In genomic region chr4:138961687-138962086, GRCh38 we compare ENCODE assay signal across 24 cellular contexts. TPM values are rescaled to one million over a fixed set of nuclear protein-coding genes. Genes with fewer than 3 reads are reported as not detected.
DNase-seq lines count a peak whose midpoint lies in the region; ATAC-seq and TF ChIP-seq lines count a peak whose summit lies in the region.
"Had no signal": no experiment of that assay in that cellular context is flagged by ENCODE, and none has a peak within 500 bp of the region (broad histone marks: within the 10 kb centered on the region; RNA-seq: fewer than 3 reads in every experiment).

No MANE protein-coding gene starts in this region.

- DNase-seq in left ventricle myocardium inferior (no peak), right cardiac atrium (no peak), fibroblast of mammary gland (ENCODE audit: low read depth) (peak; percentile 48), nephron progenitor cell (no peak), mucosa of gallbladder (ENCODE audit: low spot score) (no peak), NCI-H1105 (lab: John Stamatoyannopoulos, UW) (no peak)
- no peak for DNase-seq in activated CD4-positive, CD25-positive, alpha-beta regulatory T cell (lab: John Stamatoyannopoulos, UW)
- DNase-seq: Calu3; CD8-positive, alpha-beta memory T cell; DMS79 treated with DMSO at 0.1 percent for 48 hours; GF-D8; KBM-7; NCI-H1417 treated with DMSO at 0.1 percent for 48 hours; NCI-H1694 treated with DMSO at 0.1 percent for 48 hours; NCI-H2081; NCI-H2227 treated with DMSO at 0.1 percent for 48 hours; NCI-H526 treated with DMSO at 0.1 percent for 48 hours; SHP77 had no signal

- H3K36me3 ChIP-seq in left ventricle myocardium inferior = no peaks in the 10 kb centered on the region

- no peaks in the 10 kb centered on the region for H3K4me1 ChIP-seq in left ventricle myocardium inferior
- peaks cover 1% of the 10 kb centered on the region for H3K4me1 ChIP-seq in right cardiac atrium (ENCODE audit: control insufficient read depth, insufficient read depth, low read length)

- intact Hi-C loops in left ventricle myocardium inferior (cut with micrococcal nuclease) (no loop called here), right cardiac atrium (cut with DNase I) (no loop called here)

- H3K4me3 Mint-ChIP-seq in nephron progenitor cell = no peak overlapping the region
- H3K4me3 Mint-ChIP-seq: B cell; CD8-positive, alpha-beta memory T cell had no signal

- ATAC-seq in right cardiac atrium = no peak
- ATAC-seq in GM21576 (IDR thresholded peaks at IDR 0.05; ENCODE audit: unreplicated experiment) = no peak
- ATAC-seq: Panc1 had no signal

- WGBS in right cardiac atrium = 72% methylated on average over 2 of the region's 2 CpGs

- no peaks in the 10 kb centered on the region for H3K36me3 Mint-ChIP-seq in nephron progenitor cell (ENCODE audit: low read depth)
- H3K36me3 Mint-ChIP-seq: CD8-positive, alpha-beta memory T cell had no signal

- H3K9me3 ChIP-seq in left ventricle myocardium inferior (replicated peaks) = no peaks in the 10 kb centered on the region
- no peaks in the 10 kb centered on the region for H3K9me3 ChIP-seq in right cardiac atrium (ENCODE audit: control insufficient read depth, low read length)

- peak overlapping the region; percentile 24 for H3K27ac Mint-ChIP-seq in nephron progenitor cell
- H3K27ac Mint-ChIP-seq: B cell; CD8-positive, alpha-beta memory T cell had no signal

- peaks cover 11% of the 10 kb centered on the region for H3K4me1 Mint-ChIP-seq in nephron progenitor cell
- H3K4me1 Mint-ChIP-seq: B cell had no signal

- H3K27ac ChIP-seq in left ventricle myocardium inferior (replicated peaks) = peak overlapping the region; percentile 41
- H3K27ac ChIP-seq in right cardiac atrium (ENCODE audit: low read length) = no peak overlapping the region
- H3K27ac ChIP-seq: 22Rv1, C4-2B, RWPE1 had no signal

- TF ChIP-seq CTCF in left ventricle myocardium inferior (IDR thresholded peaks at IDR 0.05; ENCODE audit: borderline replicate concordance) (no peak), fibroblast of mammary gland (conservative IDR thresholded peaks at IDR 0.05; ENCODE audit: control insufficient read depth, insufficient read depth, low read depth, low read length) (no peak), nephron progenitor cell (IDR thresholded peaks at IDR 0.05) (no peak)

- H3K27me3 ChIP-seq in left ventricle myocardium inferior (ENCODE audit: low read depth) (no peaks in the 10 kb centered on the region), right cardiac atrium (ENCODE audit: control insufficient read depth, insufficient read depth) (no peaks in the 10 kb centered on the region)

- H3K4me3 ChIP-seq in left ventricle myocardium inferior = no peak overlapping the region
- no peak overlapping the region for H3K4me3 ChIP-seq in right cardiac atrium (ENCODE audit: low read length)
- no peak overlapping the region for H3K4me3 ChIP-seq in fibroblast of mammary gland (ENCODE audit: control insufficient read depth, low read depth, low read length)

- no peaks in the 10 kb centered on the region for H3K9me3 Mint-ChIP-seq in nephron progenitor cell
- H3K9me3 Mint-ChIP-seq: CD8-positive, alpha-beta memory T cell had no signal

- H3K27me3 Mint-ChIP-seq in nephron progenitor cell (ENCODE audit: low read depth, poor library complexity) = peaks cover 3% of the 10 kb centered on the region

RNA-seq across cellular contexts. Expression of gene NOCT, which starts 53.9 kb away (rescaled TPM):
- 8.4 TPM for total RNA-seq in left ventricle myocardium inferior
- total RNA-seq in right cardiac atrium = 10 to 100 TPM in 1 of 4 donors, 1 to 10 TPM in 3; 5.5 to 10.6 (median 9.7) TPM
- polyA plus RNA-seq in right cardiac atrium = 4.7 TPM
- 3.8 TPM for total RNA-seq in mucosa of gallbladder
